In the genomic region with DNA sequence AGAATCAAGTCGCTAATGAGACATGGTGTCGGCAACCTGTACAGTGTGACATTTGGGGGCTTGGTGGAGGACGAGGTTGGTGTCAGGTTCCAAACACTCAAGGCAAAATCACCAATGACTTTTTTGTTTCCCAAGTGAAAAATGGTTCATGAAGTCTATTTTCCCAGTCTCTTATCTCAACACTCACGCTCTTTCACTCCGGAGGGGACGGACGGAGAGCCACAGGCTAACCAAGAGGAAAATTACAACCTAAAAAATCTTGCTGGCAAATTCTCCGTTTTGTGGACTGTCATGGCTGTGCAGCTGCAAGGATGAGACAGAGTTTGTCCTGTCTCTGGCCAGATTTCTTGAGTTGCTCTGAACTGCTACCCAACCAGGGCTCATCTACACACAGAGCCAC, we compare ENCODE assay signal across 30 cellular contexts.
"Had no signal": no experiment of that assay in that cellular context is flagged by ENCODE, and none has a peak within 500 bp of the region (broad histone marks: within the 10 kb centered on the region; RNA-seq: fewer than 3 reads in every experiment).

No MANE protein-coding gene starts in this region.

- H3K9ac ChIP-seq: parathyroid adenoma had no signal

- H3K36me3 Mint-ChIP-seq: activated naive CD4-positive, alpha-beta T cell treated with anti-CD3 and anti-CD28 coated beads, Interleukin-2, amount 50 U/mL, for 72 hours; natural killer cell; stimulated activated memory B cell treated with anti-CD40 and anti-IgM and Interleukin-4, amounts not matched to agents 10 μg/mL and 1 μg/mL and 100 μg/mL, for 72 hours had no signal

- ATAC-seq: activated CD4-positive, alpha-beta T cell treated with anti-CD3 and anti-CD28 coated beads for 36 hours; activated naive CD4-positive, alpha-beta T cell treated with anti-CD3 and anti-CD28 coated beads, Interleukin-2, amount 50 U/mL, for 72 hours; activated T-helper 17 cell treated with anti-CD3 and anti-CD28 coated beads, Interleukin-2, amount 50 U/mL, for 72 hours; gastroesophageal sphincter; left lobe of liver; natural killer cell; stimulated activated memory B cell treated with anti-CD40 and anti-IgM and Interleukin-4, amounts not matched to agents 10 μg/mL and 1 μg/mL and 100 μg/mL, for 72 hours had no signal

- H3K79me2 ChIP-seq: parathyroid adenoma had no signal

- H3K4me1 ChIP-seq: parathyroid adenoma had no signal

- H3K9me3 Mint-ChIP-seq: activated B cell treated with CpG ODN at 0.5 μM for 24 hours; activated naive CD4-positive, alpha-beta T cell treated with anti-CD3 and anti-CD28 coated beads, Interleukin-2, amount 50 U/mL, for 72 hours; activated T-cell treated with anti-CD3 and anti-CD28 coated beads, Interleukin-2, amount 50 U/mL, for 24 hours; activated T-helper 17 cell treated with anti-CD3 and anti-CD28 coated beads, Interleukin-2, amount 50 U/mL, for 72 hours; endodermal cell; natural killer cell; stimulated activated memory B cell treated with anti-CD40 and anti-IgM and Interleukin-4, amounts not matched to agents 10 μg/mL and 1 μg/mL and 100 μg/mL, for 72 hours; T-helper 1 cell treated with Interleukin-12 subunit alpha and Interleukin-12 subunit beta and Interleukin-4 antibody, amounts not matched to agents 30 μg/mL and 1 μg/mL, for 36 hours had no signal

- DNase-seq: activated B cell treated with CpG ODN at 0.5 μM for 24 hours; activated CD4-positive, alpha-beta T cell treated with anti-CD3 and anti-CD28 coated beads for 36 hours; activated CD4-positive, alpha-beta T cell treated with anti-CD3 and anti-CD28 coated beads, Interleukin-2, amount 50 U/mL, for 4 hours; activated CD8-positive, alpha-beta memory T cell treated with anti-CD3 and anti-CD28 coated beads for 24 hours; activated CD8-positive, alpha-beta memory T cell treated with anti-CD3 and anti-CD28 coated beads, Interleukin-2, amount 50 U/mL, for 4 hours; activated T-cell treated with anti-CD3 and anti-CD28 coated beads, Interleukin-2, amount 50 U/mL, for 24 hours; aorta; brain microvascular endothelial cell; cerebellar nuclear complex; cortex of kidney; endodermal cell; head of caudate nucleus; islet precursor cell; mammary epithelial cell; midbrain; natural killer cell; sigmoid colon; stimulated activated CD4-positive, alpha-beta T cell treated with anti-CD3 and anti-CD28 coated beads, Interleukin-15, amount 100 ng/mL, for 24 hours; stomach; T1000; upper lobe of left lung had no signal

- H3K4me2 ChIP-seq: smooth muscle cell had no signal

- H3K4me3 ChIP-seq: gastroesophageal sphincter, sigmoid colon, smooth muscle cell, stomach, upper lobe of left lung had no signal

- H3K4me3 Mint-ChIP-seq: activated B cell treated with CpG ODN at 0.5 μM for 24 hours; activated CD4-positive, alpha-beta T cell treated with anti-CD3 and anti-CD28 coated beads for 36 hours; activated T-cell treated with anti-CD3 and anti-CD28 coated beads, Interleukin-2, amount 50 U/mL, for 24 hours; activated T-helper 17 cell treated with anti-CD3 and anti-CD28 coated beads, Interleukin-2, amount 50 U/mL, for 72 hours; endodermal cell; natural killer cell; stimulated activated memory B cell treated with anti-CD40 and anti-IgM and Interleukin-4, amounts not matched to agents 10 μg/mL and 1 μg/mL and 100 μg/mL, for 72 hours; T-helper 1 cell treated with Interleukin-12 subunit alpha and Interleukin-12 subunit beta and Interleukin-4 antibody, amounts not matched to agents 30 μg/mL and 1 μg/mL, for 36 hours had no signal

- H3K4me1 Mint-ChIP-seq: activated T-helper 17 cell treated with anti-CD3 and anti-CD28 coated beads, Interleukin-2, amount 50 U/mL, for 72 hours had no signal

- H3K27me3 Mint-ChIP-seq: activated B cell treated with CpG ODN at 0.5 μM for 24 hours; activated T-cell treated with anti-CD3 and anti-CD28 coated beads, Interleukin-2, amount 50 U/mL, for 24 hours; stimulated activated memory B cell treated with anti-CD40 and anti-IgM and Interleukin-4, amounts not matched to agents 10 μg/mL and 1 μg/mL and 100 μg/mL, for 72 hours had no signal

- H3K36me3 ChIP-seq: brain microvascular endothelial cell, gastroesophageal sphincter, sigmoid colon, stomach, upper lobe of left lung had no signal

- H3K27me3 ChIP-seq: brain microvascular endothelial cell, gastroesophageal sphincter, sigmoid colon, stomach, upper lobe of left lung had no signal

- H3K27ac ChIP-seq: brain microvascular endothelial cell, epithelial cell of prostate, gastroesophageal sphincter, parathyroid adenoma, sigmoid colon, stomach, upper lobe of left lung had no signal

- H3K27ac Mint-ChIP-seq: activated B cell treated with CpG ODN at 0.5 μM for 24 hours; activated CD4-positive, alpha-beta T cell treated with anti-CD3 and anti-CD28 coated beads for 36 hours; activated naive CD4-positive, alpha-beta T cell treated with anti-CD3 and anti-CD28 coated beads, Interleukin-2, amount 50 U/mL, for 72 hours; activated T-cell treated with anti-CD3 and anti-CD28 coated beads, Interleukin-2, amount 50 U/mL, for 24 hours; activated T-helper 17 cell treated with anti-CD3 and anti-CD28 coated beads, Interleukin-2, amount 50 U/mL, for 72 hours; endodermal cell; natural killer cell; stimulated activated memory B cell treated with anti-CD40 and anti-IgM and Interleukin-4, amounts not matched to agents 10 μg/mL and 1 μg/mL and 100 μg/mL, for 72 hours; T-helper 1 cell treated with Interleukin-12 subunit alpha and Interleukin-12 subunit beta and Interleukin-4 antibody, amounts not matched to agents 30 μg/mL and 1 μg/mL, for 36 hours had no signal

- H3K9me3 ChIP-seq: gastroesophageal sphincter, sigmoid colon, stomach, upper lobe of left lung had no signal
